8 cellular contexts compared by ENCODE assay signal in genomic region chr9:125549465-125550215, GRCh38.
DNase-seq lines count a peak whose midpoint lies in the region; ATAC-seq and TF ChIP-seq lines count a peak whose summit lies in the region.

No MANE protein-coding gene starts in this region.

- H3K4me1 ChIP-seq in mucosa of descending colon (ENCODE audit: low read depth) (peaks cover 7% of the 10 kb centered on the region), vagina (peaks cover 66% of the 10 kb centered on the region)

- H3K27me3 ChIP-seq in vagina: no peaks in the 10 kb centered on the region

- ATAC-seq in mucosa of descending colon (peak; percentile 16), HG03521 (IDR thresholded peaks at IDR 0.05; ENCODE audit: unreplicated experiment) (no peak)

- intact Hi-C loops in mucosa of descending colon (cut with DNase I, micrococcal nuclease): no loop called here
- intact Hi-C loops in vagina (cut with DNase I): no loop called here

- H3K36me3 ChIP-seq in mucosa of descending colon (ENCODE audit: low read depth) (no peaks in the 10 kb centered on the region), vagina (no peaks in the 10 kb centered on the region)

- in situ Hi-C loops in ACHN (cut with HindIII; ENCODE audit: low pct_ligation_motif_present, low pct_unique_long_range_greater_than_20kb, low sequenced_read_pairs): no loop called here

- H3K4me3 ChIP-seq in mucosa of descending colon: no peak overlapping the region
- H3K4me3 ChIP-seq in vagina: no peak overlapping the region

- H3K27ac ChIP-seq in vagina: peak overlapping the region; percentile 51

- H3K9me3 ChIP-seq in mucosa of descending colon (no peaks in the 10 kb centered on the region), vagina (no peaks in the 10 kb centered on the region)

- DNase-seq in NCI-H748 (lab: John Stamatoyannopoulos, UW; ENCODE audit: unreplicated experiment): peak; percentile 19
- no peak for DNase-seq in NCI-H748 treated with DMSO at 0.1 percent for 48 hours (lab: John Stamatoyannopoulos, UW)
- DNase-seq in fibroblast of gingiva (ENCODE audit: low read depth): peak; percentile 94
- DNase-seq in mucosa of descending colon: no peak
- no peak for DNase-seq in vagina (ENCODE audit: extremely low spot score in 2 of 2)
- no peak for DNase-seq in activated naive CD4-positive, alpha-beta T cell treated with Interleukin-2 at 50 U/mL for 16 hours
- no peak for DNase-seq in ACHN

- no peak for TF ChIP-seq CTCF in mucosa of descending colon (IDR thresholded peaks at IDR 0.05)
- no peak for TF ChIP-seq CTCF in vagina (IDR thresholded peaks at IDR 0.05)

- no peak for TF ChIP-seq POLR2A in vagina (IDR thresholded peaks at IDR 0.05)

Comparison
In these comparisons a context has a peak if more than half of its experiments do, and no peak if none do; other contexts are left out.
1. DNase-seq: peak in NCI-H748 (single experiment) and fibroblast of gingiva (single experiment); none in NCI-H748 treated with DMSO at 0.1 percent for 48 hours (single experiment), mucosa of descending colon (0 of 3), vagina (0 of 2), activated naive CD4-positive, alpha-beta T cell treated with Interleukin-2 at 50 U/mL for 16 hours (single experiment) and ACHN (single experiment).